Comparison of ENCODE assay signal across 10 cellular contexts in the genomic region with DNA sequence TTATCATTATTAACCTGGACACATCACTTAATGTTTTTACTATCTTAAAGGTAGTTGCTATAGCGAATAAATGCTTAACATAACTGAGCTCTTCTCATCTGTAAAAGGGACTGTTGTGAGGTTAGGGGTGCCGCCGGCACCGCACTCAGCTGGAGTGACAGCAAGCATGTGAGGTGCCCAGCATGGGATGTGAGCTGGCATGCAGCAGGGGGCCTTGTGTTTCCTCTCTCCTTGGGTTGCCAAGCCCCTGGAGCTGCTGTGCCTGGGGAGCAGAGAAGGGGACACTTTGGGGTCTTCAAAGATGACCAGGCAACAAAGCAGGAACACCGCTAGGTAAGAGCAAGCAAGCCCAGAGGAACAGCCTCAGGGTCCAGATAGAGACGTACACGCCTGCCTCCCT. TPM values are rescaled to one million over a fixed set of nuclear protein-coding genes. Genes with fewer than 3 reads are reported as not detected.
DNase-seq lines count a peak whose midpoint lies in the region; ATAC-seq and TF ChIP-seq lines count a peak whose summit lies in the region.
"Had no signal": no experiment of that assay in that cellular context is flagged by ENCODE, and none has a peak within 500 bp of the region (broad histone marks: within the 10 kb centered on the region; RNA-seq: fewer than 3 reads in every experiment).

No MANE protein-coding gene starts in this region.

- H3K4me1 ChIP-seq in ascending aorta: peaks cover 32 to 50% of the 10 kb centered on the region in 2 donors
- H3K4me1 ChIP-seq in mesendoderm (ENCODE audit: control insufficient read depth, low read depth, low read length): peaks cover 29% of the 10 kb centered on the region
- peaks cover 41 to 52% of the 10 kb centered on the region in 2 donors for H3K4me1 ChIP-seq in thyroid gland
- H3K4me1 ChIP-seq in neuronal stem cell (ENCODE audit: control insufficient read depth in 2 of 2, insufficient read depth in 1 of 2, low read depth in 1 of 2, low read length in 2 of 2): peaks cover 24 to 35% of the 10 kb centered on the region in 2 donors

- no peak for TF ChIP-seq POLR2A in thyroid gland (IDR thresholded peaks at IDR 0.05)

- H3K79me2 ChIP-seq in mesendoderm (ENCODE audit: control insufficient read depth, insufficient read depth, low read length): peaks cover 21% of the 10 kb centered on the region

- H3K56ac ChIP-seq in mesendoderm (ENCODE audit: low read length): peak overlapping the region; percentile 53

- peaks cover 21% of the 10 kb centered on the region for H3K36me3 Mint-ChIP-seq in activated CD8-positive, alpha-beta memory T cell treated with anti-CD3 and anti-CD28 coated beads, Interleukin-2, amount 10 ng/mL, durations not matched to agents 7 days and 5 days

- TF ChIP-seq CTCF in ascending aorta (IDR thresholded peaks at IDR 0.05) (no peak), thyroid gland (IDR thresholded peaks at IDR 0.05) (no peak)

- H4K91ac ChIP-seq in neuronal stem cell (ENCODE audit: low read depth, low read length, poor library complexity): no peak overlapping the region

- H3K4me2 ChIP-seq in mesendoderm (ENCODE audit: low read length): no peak overlapping the region
- no peak overlapping the region for H3K4me2 ChIP-seq in neuronal stem cell (ENCODE audit: insufficient read depth, low read length, poor library complexity, severe bottlenecking)

- H3K4me3 ChIP-seq in ascending aorta: peak overlapping the region; percentile 44 to 49
- no peak overlapping the region for H3K4me3 ChIP-seq in mesendoderm (ENCODE audit: low read length)
- H3K4me3 ChIP-seq in thyroid gland (replicated peaks in 1 of 3): no peak overlapping the region
- no peak overlapping the region for H3K4me3 ChIP-seq in neuronal stem cell (ENCODE audit: low read length in 2 of 2)

- no peak overlapping the region for H4K8ac ChIP-seq in mesendoderm (ENCODE audit: low read depth, low read length)
- no peak overlapping the region for H4K8ac ChIP-seq in neuronal stem cell (ENCODE audit: low read depth, low read length)

- H3K9me3 Mint-ChIP-seq in activated CD8-positive, alpha-beta memory T cell treated with anti-CD3 and anti-CD28 coated beads, Interleukin-2, amount 10 ng/mL, durations not matched to agents 7 days and 5 days (ENCODE audit: low read depth): no peaks in the 10 kb centered on the region

- peaks cover 0 to 6% of the 10 kb centered on the region in 2 donors for H3K36me3 ChIP-seq in ascending aorta
- no peaks in the 10 kb centered on the region for H3K36me3 ChIP-seq in mesendoderm (ENCODE audit: control insufficient read depth, insufficient read depth, low read length)
- H3K36me3 ChIP-seq in thyroid gland: peaks cover 0 to 6% of the 10 kb centered on the region in 2 donors
- peaks cover 4 to 9% of the 10 kb centered on the region in 2 donors for H3K36me3 ChIP-seq in neuronal stem cell (replicated peaks in 1 of 2; ENCODE audit: control insufficient read depth in 2 of 2, insufficient read depth in 2 of 2, low read length in 2 of 2)

- no peak overlapping the region for H4K5ac ChIP-seq in mesendoderm (ENCODE audit: low read length)

- H3K27me3 Mint-ChIP-seq in activated CD8-positive, alpha-beta memory T cell treated with anti-CD3 and anti-CD28 coated beads, Interleukin-2, amount 10 ng/mL, durations not matched to agents 7 days and 5 days: no peaks in the 10 kb centered on the region

- H3K14ac ChIP-seq in neuronal stem cell (ENCODE audit: low read length): no peak overlapping the region

- H3K9ac ChIP-seq in mesendoderm (ENCODE audit: low read length) (peak overlapping the region; percentile 24), neuronal stem cell (ENCODE audit: low read depth, low read length, poor library complexity) (no peak overlapping the region)

- H2BK5ac ChIP-seq in mesendoderm (ENCODE audit: low read length) (peak overlapping the region; percentile 37), neuronal stem cell (ENCODE audit: low read length) (no peak overlapping the region)

- peaks cover 11% of the 10 kb centered on the region for H3K79me1 ChIP-seq in mesendoderm (ENCODE audit: low read length)
- no peaks in the 10 kb centered on the region for H3K79me1 ChIP-seq in neuronal stem cell (ENCODE audit: low read depth, low read length)

- DNase-seq in activated CD8-positive, alpha-beta memory T cell treated with anti-CD3 and anti-CD28 coated beads, Interleukin-2, amount 10 ng/mL, durations not matched to agents 7 days and 5 days: no peak
- no peak for DNase-seq in activated CD8-positive, alpha-beta memory T cell treated with anti-CD3 and anti-CD28 coated beads, Interleukin-2, amount 50 U/mL, for 4 hours
- DNase-seq in ascending aorta (ENCODE audit: low spot score in 2 of 2): no peak
- DNase-seq in mesendoderm: no peak
- DNase-seq in thyroid gland: no peak
- no peak for DNase-seq in neuronal stem cell (ENCODE audit: low spot score)
- DNase-seq in Ammon's horn (ENCODE audit: low spot score): no peak
- DNase-seq in iPS-NIHi7 (ENCODE audit: extremely low spot score): no peak
- DNase-seq: NCI-H748 treated with DMSO at 0.1 percent for 48 hours; stimulated activated CD4-positive, alpha-beta T cell treated with anti-CD3 and anti-CD28 coated beads, Interleukin-2, amount 100 ng/mL, for 48 hours had no signal

- peaks cover 39% of the 10 kb centered on the region for H3K4me1 Mint-ChIP-seq in activated CD8-positive, alpha-beta memory T cell treated with anti-CD3 and anti-CD28 coated beads, Interleukin-2, amount 10 ng/mL, durations not matched to agents 7 days and 5 days

- H3K18ac ChIP-seq in mesendoderm (ENCODE audit: low read length) (no peak overlapping the region), neuronal stem cell (ENCODE audit: low read length) (no peak overlapping the region)

- no peak for ATAC-seq in activated CD8-positive, alpha-beta memory T cell treated with anti-CD3 and anti-CD28 coated beads, Interleukin-2, amount 10 ng/mL, durations not matched to agents 7 days and 5 days

- H3K4me3 Mint-ChIP-seq in activated CD8-positive, alpha-beta memory T cell treated with anti-CD3 and anti-CD28 coated beads, Interleukin-2, amount 10 ng/mL, durations not matched to agents 7 days and 5 days: no peak overlapping the region

- H2BK120ac ChIP-seq in mesendoderm (ENCODE audit: low read depth, low read length): no peak overlapping the region
- no peak overlapping the region for H2BK120ac ChIP-seq in neuronal stem cell (ENCODE audit: low read depth, low read length)

- H2AFZ ChIP-seq in neuronal stem cell (ENCODE audit: low read length): no peak overlapping the region

- H3K27ac Mint-ChIP-seq in activated CD8-positive, alpha-beta memory T cell treated with anti-CD3 and anti-CD28 coated beads, Interleukin-2, amount 10 ng/mL, durations not matched to agents 7 days and 5 days: peak overlapping the region; percentile 77

- no peak overlapping the region for H3K4ac ChIP-seq in mesendoderm (ENCODE audit: low read depth, low read length)
- no peak overlapping the region for H3K4ac ChIP-seq in neuronal stem cell (ENCODE audit: low read length)

- H2BK15ac ChIP-seq in mesendoderm (replicated peaks; ENCODE audit: low read depth) (peak overlapping the region; percentile 10), neuronal stem cell (ENCODE audit: low read length) (no peak overlapping the region)

- H2AK5ac ChIP-seq in mesendoderm (ENCODE audit: low read length) (peak overlapping the region; percentile 62), neuronal stem cell (ENCODE audit: low read depth, low read length) (no peak overlapping the region)

- H3K9me3 ChIP-seq in ascending aorta: no peaks in the 10 kb centered on the region
- H3K9me3 ChIP-seq in thyroid gland: no peaks in the 10 kb centered on the region
- no peaks in the 10 kb centered on the region for H3K9me3 ChIP-seq in neuronal stem cell (replicated peaks in 1 of 2; ENCODE audit: control insufficient read depth in 2 of 2, insufficient read depth in 1 of 2, low read depth in 1 of 2, low read length in 2 of 2)

- H3K27me3 ChIP-seq in ascending aorta (no peaks in the 10 kb centered on the region), mesendoderm (ENCODE audit: insufficient read depth, low read length, poor library complexity) (no peaks in the 10 kb centered on the region), thyroid gland (no peaks in the 10 kb centered on the region), neuronal stem cell (ENCODE audit: control insufficient read depth in 3 of 3, insufficient read depth in 3 of 3, low read depth in 1 of 3, low read length in 3 of 3) (peaks cover 0 to 26% (median 17%) of the 10 kb centered on the region in 3 experiments)

- CTCF ChIA-PET in activated CD8-positive, alpha-beta memory T cell treated with anti-CD3 and anti-CD28 coated beads, Interleukin-2, amount 10 ng/mL, durations not matched to agents 7 days and 5 days (lab: Charles Lee): interaction anchor here (1.0 to 11.0 kb wide), 5 partner anchors 9 to 40 kb away, joined by 3 to 157 read pairs (median 5); no protein-coding TSS in a partner anchor

- WGBS in mesendoderm (ENCODE audit: extremely low coverage, insufficient coverage, low lambda C conversion rate): no CpG with 5 or more reads among the region's 7 CpGs
- WGBS in thyroid gland, 2 donors: 85 to 90% methylated on average over 7 of the region's 7 CpGs
- WGBS in neuronal stem cell (ENCODE audit: extremely low coverage in 2 of 2, insufficient read length in 2 of 2, insufficient replicate concordance in 1 of 2), 2 donors: no CpG with 5 or more reads among the region's 7 CpGs

- peak overlapping the region; percentile 30 for H3K23ac ChIP-seq in mesendoderm (ENCODE audit: low read length)
- no peak overlapping the region for H3K23ac ChIP-seq in neuronal stem cell (ENCODE audit: low read depth, low read length, poor library complexity)

- H3K27ac ChIP-seq in ascending aorta (peak overlapping the region; percentile 99), mesendoderm (ENCODE audit: low read depth, low read length) (peak overlapping the region; percentile 91), thyroid gland (peak overlapping the region in 2 of 3 donors; percentile 23 to 87), neuronal stem cell (replicated peaks; ENCODE audit: low read length) (no peak overlapping the region)

- intact Hi-C loops in ascending aorta (cut with DNase I): loop anchor here (5.0 to 10.0 kb wide), 5 partner anchors 85 to 1087 kb away; partner anchors contain the start of genes CDCA8, DNALI1, GNL2 and SF3A3
- intact Hi-C loops in thyroid gland (cut with DNase I): no loop called here

- H2BK12ac ChIP-seq in neuronal stem cell (ENCODE audit: low read length): no peak overlapping the region

RNA-seq across cellular contexts. Expression of gene ZC3H12A, which starts 2.1 kb away (rescaled TPM):
- 10 to 100 TPM; 20.9 to 35.4 TPM for total RNA-seq in activated CD8-positive, alpha-beta memory T cell treated with anti-CD3 and anti-CD28 coated beads, Interleukin-2, amount 10 ng/mL, durations not matched to agents 7 days and 5 days
- total RNA-seq in ascending aorta: 12.8 TPM
- 5.6 TPM for polyA plus RNA-seq in mesendoderm (2013, experiment 1 of 2)
- 6.0 TPM for polyA plus RNA-seq in mesendoderm (2013, experiment 2 of 2)
- total RNA-seq in thyroid gland: 1 to 10 TPM; 4.1 to 7.1 (median 5.1) TPM
- polyA plus RNA-seq in neuronal stem cell (2013, experiment 1 of 2): 2.5 TPM
- 2.1 TPM for polyA plus RNA-seq in neuronal stem cell (2013, experiment 2 of 2)

RNA-seq across cellular contexts. Expression of gene MEAF6, which starts 42.3 kb away (rescaled TPM):
- 10 to 100 TPM; 63.2 to 80.7 TPM for total RNA-seq in activated CD8-positive, alpha-beta memory T cell treated with anti-CD3 and anti-CD28 coated beads, Interleukin-2, amount 10 ng/mL, durations not matched to agents 7 days and 5 days
- total RNA-seq in ascending aorta (12.3 TPM), thyroid gland (100 to 1,000 TPM in 2 of 4 donors, 10 to 100 TPM in 2; 78.9 to 109 (median 92.7) TPM)
- 42.9 TPM for polyA plus RNA-seq in mesendoderm (2013, experiment 1 of 2)
- 44.9 TPM for polyA plus RNA-seq in mesendoderm (2013, experiment 2 of 2)
- 64.9 TPM for polyA plus RNA-seq in neuronal stem cell (2013, experiment 1 of 2)
- polyA plus RNA-seq in neuronal stem cell (2013, experiment 2 of 2): 65.6 TPM

Comparison
In these comparisons a context has a peak if more than half of its experiments do, and no peak if none do; other contexts are left out.
1. H3K4me3 ChIP-seq: peak in ascending aorta (2 of 2); none in mesendoderm (single experiment), thyroid gland (0 of 3) and neuronal stem cell (0 of 2).